Comparison of ENCODE assay signal across 29 cellular contexts in genomic region chr11:14242198-14242597, GRCh38.
DNase-seq lines count a peak whose midpoint lies in the region; ATAC-seq lines count a peak whose summit lies in the region.
"Had no signal": no experiment of that assay in that cellular context is flagged by ENCODE, and none has a peak within 500 bp of the region (broad histone marks: within the 10 kb centered on the region; RNA-seq: fewer than 3 reads in every experiment).

No MANE protein-coding gene starts in this region.

- peak; percentile 77 for ATAC-seq in left ventricle myocardium superior
- ATAC-seq in GM18873 (IDR thresholded peaks at IDR 0.05; ENCODE audit: low FRiP score, unreplicated experiment) = no peak
- ATAC-seq in HG02885 (IDR thresholded peaks at IDR 0.05; ENCODE audit: poor library complexity, unreplicated experiment) = no peak
- ATAC-seq: CD8-positive, alpha-beta T cell; K562; mucosa of descending colon; natural killer cell; stimulated activated memory B cell treated with anti-CD40 and anti-IgM and Interleukin-4, amounts not matched to agents 10 μg/mL and 1 μg/mL and 100 μg/mL, for 72 hours had no signal

- H3K4me1 Mint-ChIP-seq in immature natural killer cell = no peaks in the 10 kb centered on the region
- H3K4me1 Mint-ChIP-seq: natural killer cell had no signal

- in situ Hi-C loops in G401 (cut with HindIII; ENCODE audit: low sequenced_read_pairs) = no loop called here
- in situ Hi-C loops in KBM-7 (cut with MboI; ENCODE audit: low pct_unique_long_range_greater_than_20kb, low sequenced_read_pairs) = loop anchor here (25.0 kb wide), 2 partner anchors 280 to 455 kb away; partner anchors contain the start of gene SPON1

- H3K4me3 Mint-ChIP-seq in immature natural killer cell = no peak overlapping the region
- H3K4me3 Mint-ChIP-seq: activated B cell treated with CpG ODN at 0.5 μM for 24 hours; activated CD4-positive, alpha-beta T cell treated with anti-CD3 and anti-CD28 coated beads, Interleukin-2, amount 10 ng/mL, durations not matched to agents 7 days and 5 days; CD8-positive, alpha-beta T cell; natural killer cell; stimulated activated memory B cell treated with anti-CD40 and anti-IgM and Interleukin-4, amounts not matched to agents 10 μg/mL and 1 μg/mL and 100 μg/mL, for 72 hours had no signal

- intact Hi-C loops in left ventricle myocardium superior (cut with micrococcal nuclease) = no loop called here

- DNase-seq in G401 (ENCODE audit: low spot score) (peak; percentile 60), cerebellum (ENCODE audit: low spot score) (peak; percentile 52), left ventricle myocardium superior (peak; percentile 69), putamen (ENCODE audit: low spot score) (peak; percentile 31), immature natural killer cell (no peak), KBM-7 (no peak)
- DNase-seq: activated B cell treated with CpG ODN at 0.5 μM for 24 hours; activated CD4-positive, alpha-beta T cell treated with anti-CD3 and anti-CD28 coated beads, Interleukin-2, amount 10 ng/mL, durations not matched to agents 7 days and 5 days; activated gamma-delta T cell treated with Interleukin-2 at 50 U/mL for 16 hours; activated T-cell treated with anti-CD3 and anti-CD28 coated beads, Interleukin-2, amount 50 U/mL, for 1 hour; AML-193; brain microvascular endothelial cell; CD8-positive, alpha-beta T cell; effector CD8-positive, alpha-beta T cell; H7; kidney; mucosa of descending colon; natural killer cell; NCI-H1092 treated with DMSO at 0.1 percent for 48 hours; NCI-H1694 treated with DMSO at 0.1 percent for 48 hours; NCI-H446 treated with DMSO at 0.1 percent for 48 hours; NCI-H82; occipital lobe; RPMI8226; T-helper 1 cell had no signal

- no peaks in the 10 kb centered on the region for H3K36me3 Mint-ChIP-seq in immature natural killer cell
- H3K36me3 Mint-ChIP-seq: CD8-positive, alpha-beta T cell; natural killer cell; stimulated activated memory B cell treated with anti-CD40 and anti-IgM and Interleukin-4, amounts not matched to agents 10 μg/mL and 1 μg/mL and 100 μg/mL, for 72 hours had no signal

- H3K27ac Mint-ChIP-seq in immature natural killer cell = no peak overlapping the region
- H3K27ac Mint-ChIP-seq: activated CD4-positive, alpha-beta T cell treated with anti-CD3 and anti-CD28 coated beads, Interleukin-2, amount 10 ng/mL, durations not matched to agents 7 days and 5 days; CD8-positive, alpha-beta T cell; natural killer cell; stimulated activated memory B cell treated with anti-CD40 and anti-IgM and Interleukin-4, amounts not matched to agents 10 μg/mL and 1 μg/mL and 100 μg/mL, for 72 hours had no signal

- no peaks in the 10 kb centered on the region for H3K9me3 Mint-ChIP-seq in immature natural killer cell
- H3K9me3 Mint-ChIP-seq: activated B cell treated with CpG ODN at 0.5 μM for 24 hours; activated CD4-positive, alpha-beta T cell treated with anti-CD3 and anti-CD28 coated beads, Interleukin-2, amount 10 ng/mL, durations not matched to agents 7 days and 5 days; CD8-positive, alpha-beta T cell; natural killer cell; stimulated activated memory B cell treated with anti-CD40 and anti-IgM and Interleukin-4, amounts not matched to agents 10 μg/mL and 1 μg/mL and 100 μg/mL, for 72 hours had no signal

- H3K27me3 Mint-ChIP-seq in immature natural killer cell (ENCODE audit: low read depth in 3 of 3) = peaks cover 3 to 8% (median 3%) of the 10 kb centered on the region in 3 donors

Comparison
In these comparisons a context has a peak if more than half of its experiments do, and no peak if none do; other contexts are left out.
1. DNase-seq: peak in G401 (single experiment), cerebellum (single experiment), left ventricle myocardium superior (single experiment) and putamen (single experiment); none in immature natural killer cell (0 of 3) and KBM-7 (single experiment).